In genomic region chr1:40312238-40313205, GRCh38 we compare ENCODE assay signal across 9 cellular contexts. TPM values are rescaled to one million over a fixed set of nuclear protein-coding genes. Genes with fewer than 3 reads are reported as not detected.
DNase-seq lines count a peak whose midpoint lies in the region; ATAC-seq, FAIRE-seq and TF ChIP-seq lines count a peak whose summit lies in the region.
"Had no signal": no experiment of that assay in that cellular context is flagged by ENCODE, and none has a peak within 500 bp of the region (broad histone marks: within the 10 kb centered on the region; RNA-seq: fewer than 3 reads in every experiment).

No MANE protein-coding gene starts in this region.

- H3K4me1 Mint-ChIP-seq in CD4-positive, alpha-beta memory T cell = peaks cover 3 to 51% (median 21%) of the 10 kb centered on the region in 4 donors
- H3K4me1 Mint-ChIP-seq in activated naive CD8-positive, alpha-beta T cell treated with anti-CD3 and anti-CD28 coated beads, Interleukin-2, amount 50 U/mL, for 24 hours = peaks cover 23% of the 10 kb centered on the region
- peaks cover 34% of the 10 kb centered on the region for H3K4me1 Mint-ChIP-seq in nephron progenitor cell

- H3K27ac ChIP-seq in CD4-positive, alpha-beta memory T cell (ENCODE audit: low read depth, low read length) = no peak overlapping the region
- no peak overlapping the region for H3K27ac ChIP-seq in esophagus squamous epithelium

- no peaks in the 10 kb centered on the region for H3K36me3 Mint-ChIP-seq in CD4-positive, alpha-beta memory T cell
- no peaks in the 10 kb centered on the region for H3K36me3 Mint-ChIP-seq in activated naive CD8-positive, alpha-beta T cell treated with anti-CD3 and anti-CD28 coated beads, Interleukin-2, amount 50 U/mL, for 24 hours (ENCODE audit: low read depth)
- no peaks in the 10 kb centered on the region for H3K36me3 Mint-ChIP-seq in nephron progenitor cell (ENCODE audit: low read depth)

- POLR2A ChIA-PET in CD4-positive, alpha-beta memory T cell (lab: Charles Lee; ENCODE audit: partially characterized antibody) = no interaction called here

- ATAC-seq in activated naive CD8-positive, alpha-beta T cell treated with anti-CD3 and anti-CD28 coated beads, Interleukin-2, amount 50 U/mL, for 24 hours = no peak
- ATAC-seq in esophagus mucosa = no peak

- H3K4me3 ChIP-seq in CD4-positive, alpha-beta memory T cell (ENCODE audit: low read length in 2 of 2) = no peak overlapping the region
- no peak overlapping the region for H3K4me3 ChIP-seq in esophagus squamous epithelium

- peak; percentile 95 for FAIRE-seq in GM19239 (lab: Jason Lieb, UNC)
- FAIRE-seq: H1 had no signal

- peak overlapping the region in 6 of 7 donors; percentile 10 to 78 (median 32) for H3K27ac Mint-ChIP-seq in CD4-positive, alpha-beta memory T cell
- H3K27ac Mint-ChIP-seq in activated naive CD8-positive, alpha-beta T cell treated with anti-CD3 and anti-CD28 coated beads, Interleukin-2, amount 50 U/mL, for 24 hours = no peak overlapping the region
- no peak overlapping the region for H3K27ac Mint-ChIP-seq in nephron progenitor cell

- peak overlapping the region in 3 of 8 donors; percentile 29 to 54 (median 49) for H3K4me3 Mint-ChIP-seq in CD4-positive, alpha-beta memory T cell
- no peak overlapping the region for H3K4me3 Mint-ChIP-seq in activated naive CD8-positive, alpha-beta T cell treated with anti-CD3 and anti-CD28 coated beads, Interleukin-2, amount 50 U/mL, for 24 hours
- H3K4me3 Mint-ChIP-seq in nephron progenitor cell = no peak overlapping the region

- no peak for DNase-seq in CD4-positive, alpha-beta memory T cell
- DNase-seq in GM19239 (ENCODE audit: insufficient read length, low spot score) = peak; percentile 81
- DNase-seq in NCI-H128 (lab: John Stamatoyannopoulos, UW; ENCODE audit: unreplicated experiment) = peak; percentile 12
- DNase-seq in activated naive CD8-positive, alpha-beta T cell treated with anti-CD3 and anti-CD28 coated beads, Interleukin-2, amount 50 U/mL, for 24 hours = peak; percentile 36
- no peak for DNase-seq in AG08395 (ENCODE audit: low spot score)
- no peak for DNase-seq in nephron progenitor cell
- DNase-seq in esophagus squamous epithelium (lab: John Stamatoyannopoulos, UW) = no peak

- CTCF ChIA-PET in CD4-positive, alpha-beta memory T cell (lab: Charles Lee; ENCODE audit: partially characterized antibody) = interaction anchor here (1.0 kb wide), 1 partner anchor 29 kb away, joined by 4 read pairs; no protein-coding TSS in a partner anchor

- H3K36me3 ChIP-seq in CD4-positive, alpha-beta memory T cell (ENCODE audit: insufficient read depth, low read length) = no peaks in the 10 kb centered on the region
- no peaks in the 10 kb centered on the region for H3K36me3 ChIP-seq in esophagus squamous epithelium

- no peaks in the 10 kb centered on the region for H3K27me3 ChIP-seq in CD4-positive, alpha-beta memory T cell (ENCODE audit: insufficient read depth, low read length)
- peaks cover 0 to 38% (median 9%) of the 10 kb centered on the region in 4 donors for H3K27me3 ChIP-seq in esophagus squamous epithelium

- WGBS in esophagus squamous epithelium, 2 donors = 43 to 60% methylated on average over 5 to 10 of the region's 10 CpGs

- H3K9me3 Mint-ChIP-seq in CD4-positive, alpha-beta memory T cell = no peaks in the 10 kb centered on the region
- H3K9me3 Mint-ChIP-seq in activated naive CD8-positive, alpha-beta T cell treated with anti-CD3 and anti-CD28 coated beads, Interleukin-2, amount 50 U/mL, for 24 hours = no peaks in the 10 kb centered on the region
- H3K9me3 Mint-ChIP-seq in nephron progenitor cell = no peaks in the 10 kb centered on the region

- H3K9me3 ChIP-seq in CD4-positive, alpha-beta memory T cell (ENCODE audit: control insufficient read depth in 1 of 2, low read length in 2 of 2) = no peaks in the 10 kb centered on the region
- H3K9me3 ChIP-seq in esophagus squamous epithelium = no peaks in the 10 kb centered on the region

- peaks cover 2 to 4% of the 10 kb centered on the region in 2 donors for H3K27me3 Mint-ChIP-seq in CD4-positive, alpha-beta memory T cell
- peaks cover 4% of the 10 kb centered on the region for H3K27me3 Mint-ChIP-seq in activated naive CD8-positive, alpha-beta T cell treated with anti-CD3 and anti-CD28 coated beads, Interleukin-2, amount 50 U/mL, for 24 hours
- H3K27me3 Mint-ChIP-seq in nephron progenitor cell (ENCODE audit: low read depth, poor library complexity) = peaks cover 34% of the 10 kb centered on the region

- intact Hi-C loops in CD4-positive, alpha-beta memory T cell (cut with micrococcal nuclease) = no loop called here
- intact Hi-C loops in esophagus squamous epithelium (cut with DNase I) = no loop called here

- TF ChIP-seq CTCF in nephron progenitor cell (IDR thresholded peaks at IDR 0.05) (no peak), esophagus squamous epithelium (IDR thresholded peaks at IDR 0.05) (no peak)

- H3K4me1 ChIP-seq in CD4-positive, alpha-beta memory T cell (ENCODE audit: insufficient read depth, low read length) = peaks cover 39% of the 10 kb centered on the region
- peaks cover 18 to 31% (median 26%) of the 10 kb centered on the region in 3 donors for H3K4me1 ChIP-seq in esophagus squamous epithelium

- TF ChIP-seq POLR2A in esophagus squamous epithelium (IDR thresholded peaks at IDR 0.05) = no peak

RNA-seq across cellular contexts. Expression of gene COL9A2, which starts 4.6 kb away (rescaled TPM):
- 1 to 10 TPM; 2.1 to 2.8 TPM for total RNA-seq in CD4-positive, alpha-beta memory T cell
- polyA plus RNA-seq in CD4-positive, alpha-beta memory T cell = under 1 TPM in 1 of 2 donors, not detected in 1; 0.41 TPM
- total RNA-seq in esophagus mucosa = 0.64 TPM
- 1 to 10 TPM in 2 of 4 donors, under 1 TPM in 1, not detected in 1; 0.26 to 4.0 (median 2.1) TPM for total RNA-seq in esophagus squamous epithelium

RNA-seq across cellular contexts. Expression of gene ZMPSTE24, which starts 54.5 kb away (rescaled TPM):
- 10 to 100 TPM; 19.7 to 21.0 TPM for total RNA-seq in CD4-positive, alpha-beta memory T cell
- polyA plus RNA-seq in CD4-positive, alpha-beta memory T cell = 10 to 100 TPM; 27.1 to 44.1 TPM
- total RNA-seq in esophagus mucosa (25.8 TPM), esophagus squamous epithelium (10 to 100 TPM; 26.2 to 47.1 (median 39.0) TPM)

Comparison
In these comparisons a context has a peak if more than half of its experiments do, and no peak if none do; other contexts are left out.
1. DNase-seq: peak in GM19239 (single experiment), NCI-H128 (single experiment) and activated naive CD8-positive, alpha-beta T cell treated with anti-CD3 and anti-CD28 coated beads, Interleukin-2, amount 50 U/mL, for 24 hours (single experiment); none in CD4-positive, alpha-beta memory T cell (0 of 5), AG08395 (single experiment), nephron progenitor cell (single experiment) and esophagus squamous epithelium (single experiment).
2. H3K27ac Mint-ChIP-seq: peak in CD4-positive, alpha-beta memory T cell (6 of 7); none in activated naive CD8-positive, alpha-beta T cell treated with anti-CD3 and anti-CD28 coated beads, Interleukin-2, amount 50 U/mL, for 24 hours (single experiment) and nephron progenitor cell (single experiment).